19 cellular contexts compared by ENCODE assay signal in genomic region chr2:235850771-235851551, GRCh38.
DNase-seq lines count a peak whose midpoint lies in the region; ATAC-seq and TF ChIP-seq lines count a peak whose summit lies in the region.
"Had no signal": no experiment of that assay in that cellular context is flagged by ENCODE, and none has a peak within 500 bp of the region (broad histone marks: within the 10 kb centered on the region; RNA-seq: fewer than 3 reads in every experiment).

No MANE protein-coding gene starts in this region.

- no peak overlapping the region for H3K4me3 ChIP-seq in H7 (ENCODE audit: insufficient read depth, low read depth, low read length)
- H3K4me3 ChIP-seq: BLaER1 had no signal

- H3K36me3 ChIP-seq in H7 (replicated peaks; ENCODE audit: control insufficient read depth, insufficient read depth, low read length), result no peaks in the 10 kb centered on the region

- DNase-seq in H7 (peak; percentile 59), islet precursor cell (peak; percentile 58), posterior vena cava (ENCODE audit: low spot score) (peak; percentile 54), A172 (ENCODE audit: low spot score) (no peak), dedifferentiated amniotic fluid mesenchymal stem cell (ENCODE audit: extremely low spot score) (no peak)
- DNase-seq: CD8-positive, alpha-beta memory T cell; DND-41; GF-D8; GOT3; NCI-H1417; NCI-H1930; NCI-H2171; NCI-H510A; NCI-H82; Right ventricle myocardium superior had no signal

- intact Hi-C loops in posterior vena cava (cut with DNase I), result no loop called here

- ATAC-seq in HG03442 (IDR thresholded peaks at IDR 0.05; ENCODE audit: unreplicated experiment), result no peak
- ATAC-seq: Panc1 had no signal

- no peaks in the 10 kb centered on the region for H3K27me3 ChIP-seq in H7 (ENCODE audit: control insufficient read depth, insufficient read depth, low read length)
- H3K27me3 ChIP-seq: BLaER1 had no signal

TF ChIP-seq in PFSK-1, 5 proteins besides CTCF, POLR2A, EP300 and RAD21:
- no peak for TF ChIP-seq FOXP2 (optimal IDR thresholded peaks at IDR 0.05; ENCODE audit: borderline replicate concordance, extremely low read depth, extremely low read length, insufficient read depth)
- no peak for TF ChIP-seq SIN3A (IDR thresholded peaks at IDR 0.05; ENCODE audit: borderline replicate concordance, insufficient read depth, low read length)
- TF ChIP-seq TAF1 (IDR thresholded peaks at IDR 0.05; ENCODE audit: borderline replicate concordance, insufficient read depth, low read length), result no peak
- peak; percentile 65 to 79 for TF ChIP-seq REST (IDR thresholded peaks at IDR 0.05; ENCODE audit: insufficient read depth in 1 of 2, low read depth in 2 of 2, low read length in 2 of 2)
- TF ChIP-seq POLR2AphosphoS5 (IDR thresholded peaks at IDR 0.05; ENCODE audit: low read depth, low read length), result no peak
TF ChIP-seq in PFSK-1: peak in this region for 1.

Comparison
In these comparisons a context has a peak if more than half of its experiments do, and no peak if none do; other contexts are left out.
1. DNase-seq: peak in H7 (single experiment), islet precursor cell (single experiment) and posterior vena cava (single experiment); none in A172 (single experiment) and dedifferentiated amniotic fluid mesenchymal stem cell (single experiment).